1 cellular context compared by ENCODE assay signal in the genomic region with DNA sequence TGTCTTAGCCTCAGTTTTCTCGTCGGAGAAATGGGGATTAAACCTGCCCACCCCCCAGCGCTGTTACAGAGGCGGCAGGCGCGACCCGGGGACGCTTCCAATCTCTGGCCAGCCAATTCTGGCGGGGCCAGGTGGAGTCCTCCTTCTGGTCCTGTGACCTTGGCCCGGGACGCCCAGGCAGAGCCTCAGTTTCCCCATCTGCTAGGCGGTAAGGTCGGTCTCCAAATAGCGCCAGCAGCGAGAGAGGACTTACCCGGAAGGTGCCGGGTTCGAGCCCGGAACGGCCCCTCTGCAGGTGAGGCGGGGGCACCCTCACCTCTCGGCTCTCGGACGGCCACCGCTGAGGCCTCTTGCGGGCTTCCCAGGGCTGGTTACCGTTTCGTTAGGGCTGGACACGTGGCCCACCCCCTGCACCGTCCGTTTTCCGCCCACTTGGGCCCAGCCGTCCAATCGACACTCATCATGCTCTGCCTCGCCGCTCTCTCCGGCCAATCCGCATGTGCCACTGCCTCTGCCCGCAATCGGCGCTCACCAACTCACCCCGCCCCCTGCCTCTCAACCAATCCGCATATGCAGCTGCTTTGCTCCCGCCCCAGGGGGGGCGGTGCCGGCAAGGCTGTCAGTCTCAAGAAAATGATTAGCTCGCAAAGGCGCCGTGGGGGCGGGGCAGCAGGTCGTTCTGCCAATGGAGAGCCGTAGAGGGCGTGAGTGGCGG.
TF ChIP-seq lines count a peak whose summit lies in the region.

A gene with protein sequence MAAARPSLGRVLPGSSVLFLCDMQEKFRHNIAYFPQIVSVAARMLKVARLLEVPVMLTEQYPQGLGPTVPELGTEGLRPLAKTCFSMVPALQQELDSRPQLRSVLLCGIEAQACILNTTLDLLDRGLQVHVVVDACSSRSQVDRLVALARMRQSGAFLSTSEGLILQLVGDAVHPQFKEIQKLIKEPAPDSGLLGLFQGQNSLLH (minus strand): TSS at position 384 of the 715 bp plus-strand sequence. CDS start 5,156 bp downstream, outside the sequence.

TF ChIP-seq in K562, 482 proteins besides CTCF, POLR2A, EP300 and RAD21 (continued from another document and continues in another):
- TF ChIP-seq, protein P1, sequence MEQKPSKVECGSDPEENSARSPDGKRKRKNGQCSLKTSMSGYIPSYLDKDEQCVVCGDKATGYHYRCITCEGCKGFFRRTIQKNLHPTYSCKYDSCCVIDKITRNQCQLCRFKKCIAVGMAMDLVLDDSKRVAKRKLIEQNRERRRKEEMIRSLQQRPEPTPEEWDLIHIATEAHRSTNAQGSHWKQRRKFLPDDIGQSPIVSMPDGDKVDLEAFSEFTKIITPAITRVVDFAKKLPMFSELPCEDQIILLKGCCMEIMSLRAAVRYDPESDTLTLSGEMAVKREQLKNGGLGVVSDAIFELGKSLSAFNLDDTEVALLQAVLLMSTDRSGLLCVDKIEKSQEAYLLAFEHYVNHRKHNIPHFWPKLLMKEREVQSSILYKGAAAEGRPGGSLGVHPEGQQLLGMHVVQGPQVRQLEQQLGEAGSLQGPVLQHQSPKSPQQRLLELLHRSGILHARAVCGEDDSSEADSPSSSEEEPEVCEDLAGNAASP (IDR thresholded peaks at IDR 0.05): no peak
- TF ChIP-seq PHF20 (IDR thresholded peaks at IDR 0.05; ENCODE audit: partially characterized antibody) (peak; percentile 79), TSC22D4 (tag; IDR thresholded peaks at IDR 0.05) (no peak), SETDB1 (IDR thresholded peaks at IDR 0.05; ENCODE audit: low read length) (no peak), SIRT6 (IDR thresholded peaks at IDR 0.05; ENCODE audit: low read depth, low read length) (peak; percentile 89), ZNF785 (CRISPR knock-in tag; IDR thresholded peaks at IDR 0.05) (no peak), OTX1 (CRISPR knock-in tag; IDR thresholded peaks at IDR 0.05) (no peak), ZKSCAN8 (CRISPR knock-in tag; IDR thresholded peaks at IDR 0.05) (no peak), MAFF (IDR thresholded peaks at IDR 0.05; ENCODE audit: low read length) (no peak), RFX5 (IDR thresholded peaks at IDR 0.05; ENCODE audit: low read depth, low read length) (no peak), PTRF (tag; IDR thresholded peaks at IDR 0.05) (no peak), MYC (IDR thresholded peaks at IDR 0.05; ENCODE audit: low read depth, low read length) (peak; percentile 96), MYC (CRISPR knock-in tag; IDR thresholded peaks at IDR 0.05; ENCODE audit: borderline replicate concordance, low read depth) (peak; percentile 96), ZNF444 (CRISPR knock-in tag; IDR thresholded peaks at IDR 0.05) (no peak), ETV1 (tag; conservative IDR thresholded peaks at IDR 0.05; ENCODE audit: low read depth) (0 out of 2 replicates have a peak, but pooled peaks have one; percentile 64), RCOR1 (IDR thresholded peaks at IDR 0.05; ENCODE audit: borderline replicate concordance in 1 of 2, low read depth in 2 of 2, low read length in 2 of 2) (peak; percentile 35 to 80; a peak in 2 of 4 replicates), TGIF2 (CRISPR knock-in tag; IDR thresholded peaks at IDR 0.05) (no peak), NUFIP1 (IDR thresholded peaks at IDR 0.05; ENCODE audit: partially characterized antibody) (no peak), GATAD2B (IDR thresholded peaks at IDR 0.05; ENCODE audit: borderline replicate concordance) (no peak), ESRRA (IDR thresholded peaks at IDR 0.05; ENCODE audit: borderline replicate concordance, low read depth) (peak; percentile 100), CBFA2T3 (IDR thresholded peaks at IDR 0.05) (0 out of 2 replicates have a peak, but pooled peaks have one; percentile 4), HNRNPH1 (optimal IDR thresholded peaks at IDR 0.05; ENCODE audit: low read depth, low read length) (no peak), ILF3 (IDR thresholded peaks at IDR 0.05; ENCODE audit: borderline replicate concordance) (no peak; the same call in 1 of the 2 replicates), CEBPB (tag; IDR thresholded peaks at IDR 0.05) (peak; percentile 67), ZNF780A (CRISPR knock-in tag; IDR thresholded peaks at IDR 0.05) (no peak), RHOXF2B (CRISPR knock-in tag; conservative IDR thresholded peaks at IDR 0.05) (0 out of 2 replicates have a peak, but pooled peaks have one; percentile 69), ESRRB (CRISPR knock-in tag; IDR thresholded peaks at IDR 0.05; ENCODE audit: borderline replicate concordance) (no peak), PML (IDR thresholded peaks at IDR 0.05; ENCODE audit: low read length) (peak; percentile 56; the same call in 1 of the 2 replicates), TAF9B (IDR thresholded peaks at IDR 0.05; ENCODE audit: partially characterized antibody) (no peak), NR2F6 (CRISPR knock-in tag; IDR thresholded peaks at IDR 0.05) (no peak), ZKSCAN3 (CRISPR knock-in tag; IDR thresholded peaks at IDR 0.05) (no peak), CBFA2T2 (conservative IDR thresholded peaks at IDR 0.05) (no peak), GATAD2A (IDR thresholded peaks at IDR 0.05) (no peak), FOS (IDR thresholded peaks at IDR 0.05; ENCODE audit: extremely low read depth, insufficient read length) (peak; percentile 97), POLR3G (IDR thresholded peaks at IDR 0.05; ENCODE audit: extremely low read depth, insufficient read length, insufficient replicate concordance) (no peak), HDGF (IDR thresholded peaks at IDR 0.05) (no peak; the same call in 1 of the 2 replicates), MEF2A (IDR thresholded peaks at IDR 0.05; ENCODE audit: control insufficient read depth, low read depth, low read length) (no peak), NFE2 (IDR thresholded peaks at IDR 0.05; ENCODE audit: low read depth) (no peak), GABPB1 (CRISPR knock-in tag; IDR thresholded peaks at IDR 0.05) (peak; percentile 72; the same call in 1 of the 2 replicates), ZBTB7A (IDR thresholded peaks at IDR 0.05; ENCODE audit: borderline replicate concordance, control insufficient read depth, low read depth, low read length) (peak; percentile 10; the same call in 1 of the 2 replicates), ATF1 (CRISPR knock-in tag; IDR thresholded peaks at IDR 0.05) (no peak; the same call in 1 of the 2 replicates), ATF1 (tag; IDR thresholded peaks at IDR 0.05) (peak; percentile 89), ZNF436 (CRISPR knock-in tag; IDR thresholded peaks at IDR 0.05) (no peak), JUND (IDR thresholded peaks at IDR 0.05; ENCODE audit: borderline replicate concordance, low read depth, low read length) (peak; percentile 49; the same call in 1 of the 2 replicates), JUND (tag; IDR thresholded peaks at IDR 0.05; ENCODE audit: borderline replicate concordance, low read depth, low read length) (no peak), POLR2AphosphoS5 (IDR thresholded peaks at IDR 0.05; ENCODE audit: control insufficient read depth, insufficient read depth, low read depth, low read length) (peak; percentile 64; the same call in 1 of the 2 replicates), ARNT (IDR thresholded peaks at IDR 0.05) (peak in 1 of 2 experiments; percentile 43; a peak in 1 of 4 replicates), FOXA3 (CRISPR knock-in tag; conservative IDR thresholded peaks at IDR 0.05 in 1 of 2, IDR thresholded peaks at IDR 0.05 in 1 of 2) (peak in 1 of 2 experiments; percentile 76; a peak in 1 of 4 replicates)
- TF ChIP-seq, protein P2, sequence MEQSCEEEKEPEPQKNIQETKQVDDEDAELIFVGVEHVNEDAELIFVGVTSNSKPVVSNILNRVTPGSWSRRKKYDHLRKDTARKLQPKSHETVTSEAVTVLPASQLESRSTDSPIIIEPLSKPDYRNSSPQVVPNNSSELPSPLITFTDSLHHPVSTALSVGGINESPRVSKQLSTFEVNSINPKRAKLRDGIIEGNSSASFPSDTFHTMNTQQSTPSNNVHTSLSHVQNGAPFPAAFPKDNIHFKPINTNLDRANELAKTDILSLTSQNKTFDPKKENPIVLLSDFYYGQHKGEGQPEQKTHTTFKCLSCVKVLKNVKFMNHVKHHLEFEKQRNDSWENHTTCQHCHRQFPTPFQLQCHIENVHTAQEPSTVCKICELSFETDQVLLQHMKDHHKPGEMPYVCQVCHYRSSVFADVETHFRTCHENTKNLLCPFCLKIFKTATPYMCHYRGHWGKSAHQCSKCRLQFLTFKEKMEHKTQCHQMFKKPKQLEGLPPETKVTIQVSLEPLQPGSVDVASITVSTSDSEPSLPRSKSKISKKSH (CRISPR knock-in tag; IDR thresholded peaks at IDR 0.05): no peak
- TF ChIP-seq, protein P3, sequence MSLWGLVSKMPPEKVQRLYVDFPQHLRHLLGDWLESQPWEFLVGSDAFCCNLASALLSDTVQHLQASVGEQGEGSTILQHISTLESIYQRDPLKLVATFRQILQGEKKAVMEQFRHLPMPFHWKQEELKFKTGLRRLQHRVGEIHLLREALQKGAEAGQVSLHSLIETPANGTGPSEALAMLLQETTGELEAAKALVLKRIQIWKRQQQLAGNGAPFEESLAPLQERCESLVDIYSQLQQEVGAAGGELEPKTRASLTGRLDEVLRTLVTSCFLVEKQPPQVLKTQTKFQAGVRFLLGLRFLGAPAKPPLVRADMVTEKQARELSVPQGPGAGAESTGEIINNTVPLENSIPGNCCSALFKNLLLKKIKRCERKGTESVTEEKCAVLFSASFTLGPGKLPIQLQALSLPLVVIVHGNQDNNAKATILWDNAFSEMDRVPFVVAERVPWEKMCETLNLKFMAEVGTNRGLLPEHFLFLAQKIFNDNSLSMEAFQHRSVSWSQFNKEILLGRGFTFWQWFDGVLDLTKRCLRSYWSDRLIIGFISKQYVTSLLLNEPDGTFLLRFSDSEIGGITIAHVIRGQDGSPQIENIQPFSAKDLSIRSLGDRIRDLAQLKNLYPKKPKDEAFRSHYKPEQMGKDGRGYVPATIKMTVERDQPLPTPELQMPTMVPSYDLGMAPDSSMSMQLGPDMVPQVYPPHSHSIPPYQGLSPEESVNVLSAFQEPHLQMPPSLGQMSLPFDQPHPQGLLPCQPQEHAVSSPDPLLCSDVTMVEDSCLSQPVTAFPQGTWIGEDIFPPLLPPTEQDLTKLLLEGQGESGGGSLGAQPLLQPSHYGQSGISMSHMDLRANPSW (CRISPR knock-in tag; IDR thresholded peaks at IDR 0.05): no peak
- TF ChIP-seq, protein P4, sequence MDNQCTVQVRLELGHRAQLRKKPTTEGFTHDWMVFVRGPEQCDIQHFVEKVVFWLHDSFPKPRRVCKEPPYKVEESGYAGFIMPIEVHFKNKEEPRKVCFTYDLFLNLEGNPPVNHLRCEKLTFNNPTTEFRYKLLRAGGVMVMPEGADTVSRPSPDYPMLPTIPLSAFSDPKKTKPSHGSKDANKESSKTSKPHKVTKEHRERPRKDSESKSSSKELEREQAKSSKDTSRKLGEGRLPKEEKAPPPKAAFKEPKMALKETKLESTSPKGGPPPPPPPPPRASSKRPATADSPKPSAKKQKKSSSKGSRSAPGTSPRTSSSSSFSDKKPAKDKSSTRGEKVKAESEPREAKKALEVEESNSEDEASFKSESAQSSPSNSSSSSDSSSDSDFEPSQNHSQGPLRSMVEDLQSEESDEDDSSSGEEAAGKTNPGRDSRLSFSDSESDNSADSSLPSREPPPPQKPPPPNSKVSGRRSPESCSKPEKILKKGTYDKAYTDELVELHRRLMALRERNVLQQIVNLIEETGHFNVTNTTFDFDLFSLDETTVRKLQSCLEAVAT (IDR thresholded peaks at IDR 0.05): no peak; a peak in 2 of 4 replicates
- TF ChIP-seq, protein P5, sequence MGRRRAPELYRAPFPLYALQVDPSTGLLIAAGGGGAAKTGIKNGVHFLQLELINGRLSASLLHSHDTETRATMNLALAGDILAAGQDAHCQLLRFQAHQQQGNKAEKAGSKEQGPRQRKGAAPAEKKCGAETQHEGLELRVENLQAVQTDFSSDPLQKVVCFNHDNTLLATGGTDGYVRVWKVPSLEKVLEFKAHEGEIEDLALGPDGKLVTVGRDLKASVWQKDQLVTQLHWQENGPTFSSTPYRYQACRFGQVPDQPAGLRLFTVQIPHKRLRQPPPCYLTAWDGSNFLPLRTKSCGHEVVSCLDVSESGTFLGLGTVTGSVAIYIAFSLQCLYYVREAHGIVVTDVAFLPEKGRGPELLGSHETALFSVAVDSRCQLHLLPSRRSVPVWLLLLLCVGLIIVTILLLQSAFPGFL (CRISPR knock-in tag; IDR thresholded peaks at IDR 0.05): no peak
- TF ChIP-seq, protein P6, sequence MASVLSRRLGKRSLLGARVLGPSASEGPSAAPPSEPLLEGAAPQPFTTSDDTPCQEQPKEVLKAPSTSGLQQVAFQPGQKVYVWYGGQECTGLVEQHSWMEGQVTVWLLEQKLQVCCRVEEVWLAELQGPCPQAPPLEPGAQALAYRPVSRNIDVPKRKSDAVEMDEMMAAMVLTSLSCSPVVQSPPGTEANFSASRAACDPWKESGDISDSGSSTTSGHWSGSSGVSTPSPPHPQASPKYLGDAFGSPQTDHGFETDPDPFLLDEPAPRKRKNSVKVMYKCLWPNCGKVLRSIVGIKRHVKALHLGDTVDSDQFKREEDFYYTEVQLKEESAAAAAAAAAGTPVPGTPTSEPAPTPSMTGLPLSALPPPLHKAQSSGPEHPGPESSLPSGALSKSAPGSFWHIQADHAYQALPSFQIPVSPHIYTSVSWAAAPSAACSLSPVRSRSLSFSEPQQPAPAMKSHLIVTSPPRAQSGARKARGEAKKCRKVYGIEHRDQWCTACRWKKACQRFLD (CRISPR knock-in tag; IDR thresholded peaks at IDR 0.05): no peak
- TF ChIP-seq, protein P7, sequence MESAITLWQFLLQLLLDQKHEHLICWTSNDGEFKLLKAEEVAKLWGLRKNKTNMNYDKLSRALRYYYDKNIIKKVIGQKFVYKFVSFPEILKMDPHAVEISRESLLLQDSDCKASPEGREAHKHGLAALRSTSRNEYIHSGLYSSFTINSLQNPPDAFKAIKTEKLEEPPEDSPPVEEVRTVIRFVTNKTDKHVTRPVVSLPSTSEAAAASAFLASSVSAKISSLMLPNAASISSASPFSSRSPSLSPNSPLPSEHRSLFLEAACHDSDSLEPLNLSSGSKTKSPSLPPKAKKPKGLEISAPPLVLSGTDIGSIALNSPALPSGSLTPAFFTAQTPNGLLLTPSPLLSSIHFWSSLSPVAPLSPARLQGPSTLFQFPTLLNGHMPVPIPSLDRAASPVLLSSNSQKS (CRISPR knock-in tag; IDR thresholded peaks at IDR 0.05): no peak
- TF ChIP-seq, protein P8, sequence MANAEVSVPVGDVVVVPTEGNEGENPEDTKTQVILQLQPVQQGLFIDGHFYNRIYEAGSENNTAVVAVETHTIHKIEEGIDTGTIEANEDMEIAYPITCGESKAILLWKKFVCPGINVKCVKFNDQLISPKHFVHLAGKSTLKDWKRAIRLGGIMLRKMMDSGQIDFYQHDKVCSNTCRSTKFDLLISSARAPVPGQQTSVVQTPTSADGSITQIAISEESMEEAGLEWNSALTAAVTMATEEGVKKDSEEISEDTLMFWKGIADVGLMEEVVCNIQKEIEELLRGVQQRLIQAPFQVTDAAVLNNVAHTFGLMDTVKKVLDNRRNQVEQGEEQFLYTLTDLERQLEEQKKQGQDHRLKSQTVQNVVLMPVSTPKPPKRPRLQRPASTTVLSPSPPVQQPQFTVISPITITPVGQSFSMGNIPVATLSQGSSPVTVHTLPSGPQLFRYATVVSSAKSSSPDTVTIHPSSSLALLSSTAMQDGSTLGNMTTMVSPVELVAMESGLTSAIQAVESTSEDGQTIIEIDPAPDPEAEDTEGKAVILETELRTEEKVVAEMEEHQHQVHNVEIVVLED (CRISPR knock-in tag; IDR thresholded peaks at IDR 0.05): no peak
